17 cellular contexts compared by ENCODE assay signal in genomic region chr15:51908312-51908711, GRCh38.
DNase-seq lines count a peak whose midpoint lies in the region; ATAC-seq and TF ChIP-seq lines count a peak whose summit lies in the region.
"Had no signal": no experiment of that assay in that cellular context is flagged by ENCODE, and none has a peak within 500 bp of the region (broad histone marks: within the 10 kb centered on the region; RNA-seq: fewer than 3 reads in every experiment).

No MANE protein-coding gene starts in this region.

- H3K27me3 ChIP-seq in right lobe of liver, result no peaks in the 10 kb centered on the region
- H3K27me3 ChIP-seq: brain microvascular endothelial cell had no signal

- 100% methylated on average over 1 of the region's 1 CpG for WGBS in right lobe of liver (ENCODE audit: insufficient coverage, low coverage, low lambda C conversion rate, missing lambda C conversion rate)

- peak in 1 of 4 donors; percentile 29 for ATAC-seq in right lobe of liver
- no peak for ATAC-seq in HG02885 (IDR thresholded peaks at IDR 0.05; ENCODE audit: poor library complexity, unreplicated experiment)
- no peak for ATAC-seq in HG03354 (IDR thresholded peaks at IDR 0.05; ENCODE audit: poor library complexity, severe bottlenecking, unreplicated experiment)

- H3K36me3 ChIP-seq in right lobe of liver, result peaks cover 0 to 38% (median 0%) of the 10 kb centered on the region in 4 donors

- TF ChIP-seq CTCF in C4-2B (conservative IDR thresholded peaks at IDR 0.05) (no peak), right lobe of liver (IDR thresholded peaks at IDR 0.05) (no peak)

- no peak overlapping the region for H3K4me3 ChIP-seq in right lobe of liver
- H3K4me3 ChIP-seq: skin epidermis had no signal

- peak; percentile 11 for DNase-seq in NCI-H69 (lab: John Stamatoyannopoulos, UW)
- peak; percentile 56 for DNase-seq in dermis blood vessel endothelial cell
- DNase-seq in right lobe of liver, result no peak
- no peak for DNase-seq in stimulated activated CD4-positive, alpha-beta T cell treated with anti-CD3 and anti-CD28 coated beads, Interleukin-1b, Interleukin-23, amount 100 ng/mL, for 48 hours
- DNase-seq in activated CD4-positive, CD25-positive, alpha-beta regulatory T cell (lab: John Stamatoyannopoulos, UW), result no peak
- DNase-seq: activated CD4-positive, alpha-beta T cell treated with anti-CD3 and anti-CD28 coated beads for 1 hour; activated CD8-positive, alpha-beta memory T cell treated with anti-CD3 and anti-CD28 coated beads, Interleukin-2, amount 50 U/mL, for 4 hours; brain microvascular endothelial cell; midbrain; NCI-H774; nucleus accumbens; T-helper 2 cell; trophoblast cell had no signal

- intact Hi-C loops in right lobe of liver (cut with DNase I), result no loop called here

- TF ChIP-seq POLR2A in right lobe of liver (IDR thresholded peaks at IDR 0.05), result no peak

- H3K9me3 ChIP-seq in right lobe of liver, result no peaks in the 10 kb centered on the region

- H3K4me1 ChIP-seq in right lobe of liver, result peaks cover 0 to 23% (median 9%) of the 10 kb centered on the region in 4 donors

- H3K27ac ChIP-seq in C4-2B (peak overlapping the region; percentile 50; the same call in 1 of the 2 replicates), right lobe of liver (peak overlapping the region; percentile 28 to 79 (median 70))

Comparison
In these comparisons a context has a peak if more than half of its experiments do, and no peak if none do; other contexts are left out.
1. DNase-seq: peak in NCI-H69 (single experiment) and dermis blood vessel endothelial cell (single experiment); none in right lobe of liver (0 of 3), stimulated activated CD4-positive, alpha-beta T cell treated with anti-CD3 and anti-CD28 coated beads, Interleukin-1b, Interleukin-23, amount 100 ng/mL, for 48 hours (single experiment) and activated CD4-positive, CD25-positive, alpha-beta regulatory T cell (0 of 4).